11 cellular contexts compared by ENCODE assay signal in the genomic region with DNA sequence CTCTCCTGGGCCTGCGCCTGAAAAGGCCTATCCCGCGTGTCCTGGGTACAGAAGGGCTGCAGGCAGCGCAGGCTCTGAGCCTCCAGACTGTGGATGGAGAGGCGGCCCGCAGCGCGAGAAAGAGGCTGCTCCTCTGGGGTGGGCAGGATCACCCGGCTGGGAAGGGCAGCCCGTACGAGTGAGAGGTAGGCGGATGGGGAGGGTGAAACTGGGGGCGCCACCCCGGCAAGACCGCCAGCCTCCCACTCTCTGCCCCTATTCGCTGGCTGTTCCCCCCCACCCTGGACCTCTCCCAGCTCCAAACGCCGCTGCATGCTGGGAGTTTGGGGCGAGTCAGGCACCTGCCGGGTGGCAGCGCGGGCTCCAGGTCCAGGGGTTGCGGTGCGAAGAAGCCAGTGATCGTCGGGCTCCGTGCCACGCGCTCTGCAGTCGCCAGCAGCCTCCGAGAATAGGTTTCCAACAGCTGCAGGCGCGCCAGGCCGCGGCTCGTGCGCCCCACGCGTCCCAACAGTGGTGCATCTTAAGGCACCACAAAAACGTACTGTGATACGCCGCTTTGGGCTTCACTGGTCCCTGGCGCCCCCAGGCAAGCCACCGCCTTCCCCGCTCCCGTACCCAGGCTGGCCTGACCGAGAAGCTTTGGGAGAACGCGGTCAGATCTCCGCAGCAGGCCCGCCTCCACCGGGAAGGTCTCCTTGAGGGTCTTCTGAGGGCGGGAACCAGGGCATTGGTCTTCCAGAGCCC. TPM values are rescaled to one million over a fixed set of nuclear protein-coding genes. Genes with fewer than 3 reads are reported as not detected.
DNase-seq lines count a peak whose midpoint lies in the region; FAIRE-seq and TF ChIP-seq lines count a peak whose summit lies in the region.
"Had no signal": no experiment of that assay in that cellular context is flagged by ENCODE, and none has a peak within 500 bp of the region (broad histone marks: within the 10 kb centered on the region; RNA-seq: fewer than 3 reads in every experiment).

No MANE protein-coding gene starts in this region.

- intact Hi-C loops in Calu3 (cut with micrococcal nuclease; ENCODE audit: unreplicated experiment): no loop called here

- no peak for FAIRE-seq in H54 (lab: Jason Lieb, UNC)

- peak overlapping the region; percentile 43; the same call in 1 of the 2 replicates for H3K4me3 ChIP-seq in iPS-18c (ENCODE audit: insufficient read depth, low read depth, low read length)
- H3K4me3 ChIP-seq: MG63 had no signal

- CTCF ChIA-PET in Calu3 (lab: Charles Lee) (no interaction called here), HEK293T (lab: Yijun Ruan, JAX) (no interaction called here)

- peaks cover 31% of the 10 kb centered on the region for H3K4me1 Mint-ChIP-seq in Calu3 (ENCODE audit: low read depth, unreplicated experiment)

- BruUV-seq in Calu3 (replicated peaks; lab: Mats Ljungman, UMichigan): no TSS peak

- peaks cover 3% of the 10 kb centered on the region for H3K9me3 ChIP-seq in iPS-18c (ENCODE audit: control insufficient read depth, insufficient read depth, low read length)
- H3K9me3 ChIP-seq: MG63 had no signal

- peak overlapping the region; percentile 87 for H3K27ac Mint-ChIP-seq in Calu3 (ENCODE audit: unreplicated experiment)
- H3K27ac Mint-ChIP-seq: CD4-positive, CD25-positive, alpha-beta regulatory T cell had no signal

- H3K36me3 Mint-ChIP-seq in Calu3 (ENCODE audit: insufficient read depth, unreplicated experiment): peaks cover 91% of the 10 kb centered on the region

- H3K4me3 Mint-ChIP-seq in Calu3 (ENCODE audit: low read depth, unreplicated experiment): peak overlapping the region; percentile 87

- H3K9me3 Mint-ChIP-seq in Calu3 (ENCODE audit: low read depth, unreplicated experiment): no peaks in the 10 kb centered on the region
- H3K9me3 Mint-ChIP-seq: CD4-positive, CD25-positive, alpha-beta regulatory T cell had no signal

- DNase-seq in Calu3 (no peak), NCI-H2171 (lab: John Stamatoyannopoulos, UW) (peak; percentile 15), HEK293T (ENCODE audit: extremely low spot score) (no peak), NCI-H524 treated with DMSO at 0.1 percent for 48 hours (lab: John Stamatoyannopoulos, UW) (no peak), H54 (ENCODE audit: insufficient read length, low spot score) (no peak)
- DNase-seq: CD4-positive, CD25-positive, alpha-beta regulatory T cell; central memory CD4-positive, alpha-beta T cell; MG63; T1000 had no signal

- POLR2A ChIA-PET in HEK293T (lab: Yijun Ruan, JAX): interaction anchor here (3.5 to 9.2 kb wide), 2 partner anchors 8 to 15 kb away, joined by 27 to 88 read pairs; a partner anchor contains a TSS

- TF ChIP-seq POLR2A in H54 (IDR thresholded peaks at IDR 0.05; ENCODE audit: low read depth, low read length): no peak

- TF ChIP-seq CTCF in Calu3 (IDR thresholded peaks at IDR 0.05; ENCODE audit: unreplicated experiment): no peak

- H3K27me3 Mint-ChIP-seq in Calu3 (ENCODE audit: unreplicated experiment): no peaks in the 10 kb centered on the region

TF ChIP-seq in HEK293T, 16 proteins besides CTCF, POLR2A, EP300 and RAD21:
- TF ChIP-seq FOXA1 (IDR thresholded peaks at IDR 0.05) (no peak), CTBP1 (IDR thresholded peaks at IDR 0.05; ENCODE audit: borderline replicate concordance) (no peak), ELF4 (IDR thresholded peaks at IDR 0.05) (no peak), ZNF384 (IDR thresholded peaks at IDR 0.05) (no peak), FOXK2 (IDR thresholded peaks at IDR 0.05) (no peak), L3MBTL2 (conservative IDR thresholded peaks at IDR 0.05) (no peak), SP1 (IDR thresholded peaks at IDR 0.05) (no peak), LEF1 (IDR thresholded peaks at IDR 0.05; ENCODE audit: borderline replicate concordance) (no peak), BHLHE40 (IDR thresholded peaks at IDR 0.05; ENCODE audit: borderline replicate concordance) (no peak), FOXM1 (IDR thresholded peaks at IDR 0.05; ENCODE audit: borderline replicate concordance) (no peak), NFRKB (IDR thresholded peaks at IDR 0.05) (no peak), TARDBP (IDR thresholded peaks at IDR 0.05) (no peak), SUZ12 (IDR thresholded peaks at IDR 0.05) (no peak), HDGF (IDR thresholded peaks at IDR 0.05; ENCODE audit: borderline replicate concordance) (no peak), ARNT (IDR thresholded peaks at IDR 0.05) (no peak)
- TF ChIP-seq, protein P1, sequence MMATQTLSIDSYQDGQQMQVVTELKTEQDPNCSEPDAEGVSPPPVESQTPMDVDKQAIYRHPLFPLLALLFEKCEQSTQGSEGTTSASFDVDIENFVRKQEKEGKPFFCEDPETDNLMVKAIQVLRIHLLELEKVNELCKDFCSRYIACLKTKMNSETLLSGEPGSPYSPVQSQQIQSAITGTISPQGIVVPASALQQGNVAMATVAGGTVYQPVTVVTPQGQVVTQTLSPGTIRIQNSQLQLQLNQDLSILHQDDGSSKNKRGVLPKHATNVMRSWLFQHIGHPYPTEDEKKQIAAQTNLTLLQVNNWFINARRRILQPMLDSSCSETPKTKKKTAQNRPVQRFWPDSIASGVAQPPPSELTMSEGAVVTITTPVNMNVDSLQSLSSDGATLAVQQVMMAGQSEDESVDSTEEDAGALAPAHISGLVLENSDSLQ (IDR thresholded peaks at IDR 0.05): no peak

RNA-seq across cellular contexts. Expression of a gene that starts 1.1 kb away (rescaled TPM):
- 10.1 and 11.8 TPM in 2 replicates for total RNA-seq in Calu3 (2022)

RNA-seq across cellular contexts. Expression of a gene that starts 3.8 kb away (rescaled TPM):
- 40.8 and 43.5 TPM in 2 replicates for total RNA-seq in Calu3 (2022)

RNA-seq across cellular contexts. Expression of a gene that starts 8.3 kb away (rescaled TPM):
- total RNA-seq in Calu3 (2022): 62.0 and 71.1 TPM in 2 replicates

RNA-seq across cellular contexts. Expression of a gene that starts 9.6 kb away (rescaled TPM):
- 3.6 and 3.8 TPM in 2 replicates for total RNA-seq in Calu3 (2022)

RNA-seq across cellular contexts. Expression of a gene that starts 13.5 kb away (rescaled TPM):
- total RNA-seq in Calu3 (2022): not detected in 2 replicates
- total RNA-seq: CD4-positive, CD25-positive, alpha-beta regulatory T cell; glomerular endothelial cell had no signal
